ENCODE assay signal across 20 cellular contexts in the genomic region with DNA sequence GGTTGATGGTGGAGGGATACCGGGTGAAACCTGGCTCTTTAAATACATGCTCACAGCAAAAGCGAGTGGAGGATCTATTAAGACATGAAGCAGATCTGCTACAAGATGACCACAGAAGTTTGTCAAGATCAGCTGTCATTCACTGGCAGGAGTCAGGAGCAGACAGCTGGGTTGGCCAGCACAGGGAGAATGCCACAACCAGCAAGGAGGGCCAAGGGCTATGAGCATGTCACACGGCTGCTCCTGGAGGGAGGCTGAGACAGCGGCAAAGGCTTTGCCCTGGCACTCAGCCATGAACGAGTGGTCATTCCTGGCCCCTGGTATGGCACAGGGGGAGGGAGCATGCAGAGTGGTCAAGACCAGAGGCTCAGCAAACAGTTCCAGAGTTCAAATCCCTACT.
"Had no signal": no experiment of that assay in that cellular context is flagged by ENCODE, and none has a peak within 500 bp of the region (broad histone marks: within the 10 kb centered on the region; RNA-seq: fewer than 3 reads in every experiment).

No MANE protein-coding gene starts in this region.

- H3K4me1 ChIP-seq: SJCRH30 had no signal

- ATAC-seq: HepG2 had no signal

- H3K27me3 ChIP-seq: SJCRH30 had no signal

- H3K4me3 ChIP-seq: SJCRH30 had no signal

- DNase-seq: IMR-90, Karpas-422, KG1, MM.1S, NCI-H1092 treated with DMSO at 0.1 percent for 48 hours, NCI-H1436, NCI-H187, NCI-H2029, NCI-H2081 treated with DMSO at 0.1 percent for 48 hours, NCI-H2171, NCI-H226, NCI-H446, NCI-H510A, NCI-H524 treated with DMSO at 0.1 percent for 48 hours, NCI-H69, NCI-H774, RPMI8226, SHP77, SJCRH30 had no signal

- H3K27ac ChIP-seq: SJCRH30 had no signal

- H3K9me3 ChIP-seq: SJCRH30 had no signal
